13 cellular contexts compared by ENCODE assay signal in genomic region chr9:36935332-36935731, GRCh38.
DNase-seq lines count a peak whose midpoint lies in the region; ATAC-seq lines count a peak whose summit lies in the region.
"Had no signal": no experiment of that assay in that cellular context is flagged by ENCODE, and none has a peak within 500 bp of the region (broad histone marks: within the 10 kb centered on the region; RNA-seq: fewer than 3 reads in every experiment).

No MANE protein-coding gene starts in this region.

- H3K4me1 Mint-ChIP-seq in activated T-cell treated with anti-CD3 and anti-CD28 coated beads, Interleukin-2, amount 50 U/mL, for 72 hours (ENCODE audit: low read depth): peaks cover 24% of the 10 kb centered on the region
- peaks cover 19% of the 10 kb centered on the region for H3K4me1 Mint-ChIP-seq in stimulated activated naive CD8-positive, alpha-beta T cell treated with anti-CD3 and anti-CD28 coated beads, Interleukin-15, amount 100 ng/mL, for 72 hours

- ATAC-seq in activated T-cell treated with anti-CD3 and anti-CD28 coated beads, Interleukin-2, amount 50 U/mL, for 72 hours (replicated peaks in 1 of 2): peak; percentile 88 to 90
- peak; percentile 29 for ATAC-seq in GM21825 (IDR thresholded peaks at IDR 0.05; ENCODE audit: unreplicated experiment)
- ATAC-seq in HG03342 (IDR thresholded peaks at IDR 0.05; ENCODE audit: unreplicated experiment): peak; percentile 19
- ATAC-seq in stimulated activated naive CD8-positive, alpha-beta T cell treated with anti-CD3 and anti-CD28 coated beads, Interleukin-15, amount 100 ng/mL, for 72 hours: peak; percentile 92

- peaks cover 3 to 5% of the 10 kb centered on the region in 2 donors for H3K9me3 Mint-ChIP-seq in activated T-cell treated with anti-CD3 and anti-CD28 coated beads, Interleukin-2, amount 50 U/mL, for 72 hours
- H3K9me3 Mint-ChIP-seq in stimulated activated naive CD8-positive, alpha-beta T cell treated with anti-CD3 and anti-CD28 coated beads, Interleukin-15, amount 100 ng/mL, for 72 hours: peaks cover 5 to 7% of the 10 kb centered on the region in 2 donors

- H3K4me3 Mint-ChIP-seq in activated T-cell treated with anti-CD3 and anti-CD28 coated beads, Interleukin-2, amount 50 U/mL, for 72 hours: peak overlapping the region; percentile 41 to 55
- H3K4me3 Mint-ChIP-seq in stimulated activated naive CD8-positive, alpha-beta T cell treated with anti-CD3 and anti-CD28 coated beads, Interleukin-15, amount 100 ng/mL, for 72 hours: peak overlapping the region in 1 of 2 donors; percentile 52
- H3K4me3 Mint-ChIP-seq: neural progenitor cell had no signal

- peaks cover 2 to 6% of the 10 kb centered on the region in 2 donors for H3K36me3 Mint-ChIP-seq in activated T-cell treated with anti-CD3 and anti-CD28 coated beads, Interleukin-2, amount 50 U/mL, for 72 hours (ENCODE audit: insufficient read depth in 2 of 2)

- DNase-seq in activated T-cell treated with anti-CD3 and anti-CD28 coated beads, Interleukin-2, amount 50 U/mL, for 72 hours: peak; percentile 54 to 56
- DNase-seq in activated T-cell treated with anti-CD3 and anti-CD28 coated beads, Interleukin-2, amount 50 U/mL, for 1 hour: no peak
- DNase-seq in stimulated activated naive CD8-positive, alpha-beta T cell treated with anti-CD3 and anti-CD28 coated beads, Interleukin-15, amount 100 ng/mL, for 72 hours: peak in 1 of 2 donors; percentile 68
- DNase-seq in activated CD4-positive, alpha-beta T cell treated with anti-CD3 and anti-CD28 coated beads for 4 hours: no peak
- DNase-seq in SIG-M5 treated with dmso at 0.1 percent for 504 hours (lab: John Stamatoyannopoulos, UW; ENCODE audit: unreplicated experiment): no peak
- no peak for DNase-seq in stimulated activated CD4-positive, alpha-beta T cell treated with anti-CD3 and anti-CD28 coated beads, Interleukin-15, amount 100 ng/mL, for 24 hours
- DNase-seq: activated CD4-positive, alpha-beta T cell treated with anti-CD3 and anti-CD28 coated beads for 1 hour; activated naive CD4-positive, alpha-beta T cell; Kasumi-1; NCI-H187 had no signal

- peaks cover 36% of the 10 kb centered on the region for H3K27me3 Mint-ChIP-seq in activated T-cell treated with anti-CD3 and anti-CD28 coated beads, Interleukin-2, amount 50 U/mL, for 72 hours (ENCODE audit: low read depth)
- H3K27me3 Mint-ChIP-seq in stimulated activated naive CD8-positive, alpha-beta T cell treated with anti-CD3 and anti-CD28 coated beads, Interleukin-15, amount 100 ng/mL, for 72 hours: peaks cover 46% of the 10 kb centered on the region

- peak overlapping the region; percentile 38 for H3K27ac Mint-ChIP-seq in activated T-cell treated with anti-CD3 and anti-CD28 coated beads, Interleukin-2, amount 50 U/mL, for 72 hours
- H3K27ac Mint-ChIP-seq in stimulated activated naive CD8-positive, alpha-beta T cell treated with anti-CD3 and anti-CD28 coated beads, Interleukin-15, amount 100 ng/mL, for 72 hours: peak overlapping the region in 1 of 2 donors; percentile 28
- H3K27ac Mint-ChIP-seq: neural progenitor cell had no signal

Comparison
In these comparisons a context has a peak if more than half of its experiments do, and no peak if none do; other contexts are left out.
1. DNase-seq: peak in activated T-cell treated with anti-CD3 and anti-CD28 coated beads, Interleukin-2, amount 50 U/mL, for 72 hours (2 of 2); none in activated T-cell treated with anti-CD3 and anti-CD28 coated beads, Interleukin-2, amount 50 U/mL, for 1 hour (single experiment), activated CD4-positive, alpha-beta T cell treated with anti-CD3 and anti-CD28 coated beads for 4 hours (0 of 2), SIG-M5 treated with dmso at 0.1 percent for 504 hours (single experiment) and stimulated activated CD4-positive, alpha-beta T cell treated with anti-CD3 and anti-CD28 coated beads, Interleukin-15, amount 100 ng/mL, for 24 hours (single experiment).
2. ATAC-seq: peak in every context shown above with its lines; median percentile 92 in stimulated activated naive CD8-positive, alpha-beta T cell treated with anti-CD3 and anti-CD28 coated beads, Interleukin-15, amount 100 ng/mL, for 72 hours; 89 in activated T-cell treated with anti-CD3 and anti-CD28 coated beads, Interleukin-2, amount 50 U/mL, for 72 hours; 29 in GM21825; 19 in HG03342.